In the genomic region with DNA sequence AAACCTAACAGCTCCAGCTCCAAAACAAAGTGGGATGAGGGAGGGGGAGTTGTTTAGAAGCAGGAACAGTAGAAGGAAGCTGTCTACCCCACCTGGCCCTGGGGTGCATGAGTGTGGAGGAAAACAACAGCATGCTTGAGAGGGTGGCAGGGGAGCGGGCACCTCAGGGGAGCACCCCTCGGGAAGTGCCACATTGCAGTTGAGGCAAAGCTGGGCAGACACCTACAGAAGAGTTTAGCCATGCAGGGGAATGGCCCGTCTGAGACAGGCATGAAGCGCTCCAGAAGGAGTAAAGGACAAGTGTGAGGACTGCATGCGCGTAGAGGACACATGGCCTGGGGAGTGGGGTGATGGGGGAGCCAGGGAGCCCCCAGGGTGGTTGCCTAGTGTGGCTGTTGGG, we compare ENCODE assay signal across 26 cellular contexts. TPM values are rescaled to one million over a fixed set of nuclear protein-coding genes. Genes with fewer than 3 reads are reported as not detected.
"Had no signal": no experiment of that assay in that cellular context is flagged by ENCODE, and none has a peak within 500 bp of the region (broad histone marks: within the 10 kb centered on the region; RNA-seq: fewer than 3 reads in every experiment).

No MANE protein-coding gene starts in this region.

- H3K36me3 ChIP-seq: brain microvascular endothelial cell, neutrophil, pancreas, stomach, transverse colon, vagina had no signal

- H3K4me1 ChIP-seq: pancreas, stomach, transverse colon, vagina had no signal

- ATAC-seq: activated naive CD8-positive, alpha-beta T cell treated with anti-CD3 and anti-CD28 coated beads, Interleukin-2, amount 50 U/mL, for 24 hours; naive thymus-derived CD8-positive, alpha-beta T cell; pancreas had no signal

- DNase-seq: activated naive CD4-positive, alpha-beta T cell treated with Interleukin-2 at 50 U/mL for 16 hours; activated naive CD8-positive, alpha-beta T cell treated with anti-CD3 and anti-CD28 coated beads, Interleukin-2, amount 50 U/mL, for 24 hours; activated T-cell treated with anti-CD3 and anti-CD28 coated beads, Interleukin-2, amount 50 U/mL, for 1 hour; anterior cingulate cortex; brain microvascular endothelial cell; central memory CD4-positive, alpha-beta T cell; effector memory CD4-positive, alpha-beta T cell; foreskin melanocyte; right cardiac atrium; stimulated activated CD4-positive, alpha-beta T cell treated with anti-CD3 and anti-CD28 coated beads, Interleukin-12 subunit alpha, Interleukin-12 subunit beta, amount 100 ng/mL, for 4 hours; stimulated activated CD4-positive, alpha-beta T cell treated with anti-CD3 and anti-CD28 coated beads, Interleukin-4, amount 100 ng/mL, for 4 hours; stomach; T-helper 1 cell; transverse colon had no signal

- H3K27me3 ChIP-seq: pancreas, transverse colon, vagina had no signal

- H3K4me3 ChIP-seq: pancreas, stomach, transverse colon, vagina had no signal

- H3K27ac Mint-ChIP-seq: activated naive CD8-positive, alpha-beta T cell treated with anti-CD3 and anti-CD28 coated beads, Interleukin-2, amount 50 U/mL, for 24 hours; activated T-helper 2 cell treated with anti-CD3 and anti-CD28 coated beads, Interferon-gamma antibody, Interleukin-2, Interleukin-4, amounts not matched to agents 10 μg/mL and 5 μg/mL and 100 μg/mL, durations not matched to agents 14 hours and 24 hours and 36 hours; mesothelial cell of epicardium; naive thymus-derived CD8-positive, alpha-beta T cell had no signal

- H3K4me1 Mint-ChIP-seq: activated naive CD8-positive, alpha-beta T cell treated with anti-CD3 and anti-CD28 coated beads, Interleukin-2, amount 50 U/mL, for 24 hours; mesothelial cell of epicardium; naive thymus-derived CD8-positive, alpha-beta T cell had no signal

- H3K9me3 Mint-ChIP-seq: activated naive CD8-positive, alpha-beta T cell treated with anti-CD3 and anti-CD28 coated beads, Interleukin-2, amount 50 U/mL, for 24 hours; activated T-helper 2 cell treated with anti-CD3 and anti-CD28 coated beads, Interferon-gamma antibody, Interleukin-2, Interleukin-4, amounts not matched to agents 10 μg/mL and 5 μg/mL and 100 μg/mL, durations not matched to agents 14 hours and 24 hours and 36 hours; mesothelial cell of epicardium; naive thymus-derived CD8-positive, alpha-beta T cell had no signal

- H3K9me3 ChIP-seq: neutrophil, pancreas, stomach, transverse colon, vagina had no signal

- H3K4me3 Mint-ChIP-seq: activated naive CD8-positive, alpha-beta T cell treated with anti-CD3 and anti-CD28 coated beads, Interleukin-2, amount 50 U/mL, for 24 hours; mesothelial cell of epicardium; naive thymus-derived CD8-positive, alpha-beta T cell had no signal

- H3K36me3 Mint-ChIP-seq: mesothelial cell of epicardium; naive thymus-derived CD8-positive, alpha-beta T cell had no signal

- H3K27ac ChIP-seq: brain microvascular endothelial cell, neutrophil, pancreas, stomach, transverse colon, vagina had no signal

RNA-seq across cellular contexts. Expression of a gene that starts 18.1 kb away (rescaled TPM):
- total RNA-seq: dermis microvascular lymphatic vessel endothelial cell; kidney; lung microvascular endothelial cell; mesothelial cell of epicardium; naive thymus-derived CD8-positive, alpha-beta T cell; pulmonary artery endothelial cell; right cardiac atrium; temporal lobe; vagina had no signal
- polyA plus RNA-seq: esophagus; naive thymus-derived CD8-positive, alpha-beta T cell; pancreas; right cardiac atrium; stomach had no signal

RNA-seq across cellular contexts. Expression of a gene that starts 21.9 kb away (rescaled TPM):
- total RNA-seq: dermis microvascular lymphatic vessel endothelial cell; kidney; lung microvascular endothelial cell; naive thymus-derived CD8-positive, alpha-beta T cell; pulmonary artery endothelial cell; temporal lobe had no signal
- polyA plus RNA-seq: esophagus; naive thymus-derived CD8-positive, alpha-beta T cell had no signal

RNA-seq across cellular contexts. Expression of a gene that starts 47.5 kb away (rescaled TPM):
- total RNA-seq: activated T-helper 2 cell treated with anti-CD3 and anti-CD28 coated beads, Interferon-gamma antibody, Interleukin-2, Interleukin-4, amounts not matched to agents 10 μg/mL and 5 μg/mL and 100 μg/mL, durations not matched to agents 14 hours and 24 hours and 36 hours; dermis microvascular lymphatic vessel endothelial cell; kidney; lung microvascular endothelial cell; mesothelial cell of epicardium; naive thymus-derived CD8-positive, alpha-beta T cell; pancreas; pulmonary artery endothelial cell; right cardiac atrium; stomach; temporal lobe; transverse colon; vagina had no signal
- polyA plus RNA-seq: esophagus; naive thymus-derived CD8-positive, alpha-beta T cell; pancreas; right cardiac atrium; stomach had no signal
